ENCODE assay signal across 8 cellular contexts in the genomic region with DNA sequence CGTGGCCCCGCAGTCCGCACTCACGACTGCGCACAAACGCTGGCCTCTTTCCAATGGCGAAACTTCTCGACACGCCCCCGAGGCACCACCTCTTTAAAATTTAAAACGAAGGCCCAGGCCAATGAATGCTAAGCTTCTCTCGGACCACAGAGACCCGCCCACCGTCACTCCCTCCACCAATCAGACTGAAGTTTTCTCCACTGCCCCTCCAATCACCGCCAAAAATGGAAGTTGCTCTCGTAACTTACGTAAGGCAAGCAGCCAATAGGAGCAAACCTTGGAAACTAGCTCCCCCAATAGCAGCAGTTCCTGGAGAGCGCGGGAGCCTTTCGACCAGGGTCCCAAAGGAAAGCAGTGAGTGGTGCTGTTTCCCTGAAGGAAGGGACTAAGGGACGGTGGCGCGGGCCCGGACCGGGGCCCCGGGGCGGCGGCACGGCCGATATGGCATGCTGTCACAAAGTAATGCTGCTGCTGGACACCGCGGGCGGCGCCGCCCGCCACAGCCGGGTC. TPM values are rescaled to one million over a fixed set of nuclear protein-coding genes. Genes with fewer than 3 reads are reported as not detected.
DNase-seq lines count a peak whose midpoint lies in the region; ATAC-seq and TF ChIP-seq lines count a peak whose summit lies in the region.

A gene with protein sequence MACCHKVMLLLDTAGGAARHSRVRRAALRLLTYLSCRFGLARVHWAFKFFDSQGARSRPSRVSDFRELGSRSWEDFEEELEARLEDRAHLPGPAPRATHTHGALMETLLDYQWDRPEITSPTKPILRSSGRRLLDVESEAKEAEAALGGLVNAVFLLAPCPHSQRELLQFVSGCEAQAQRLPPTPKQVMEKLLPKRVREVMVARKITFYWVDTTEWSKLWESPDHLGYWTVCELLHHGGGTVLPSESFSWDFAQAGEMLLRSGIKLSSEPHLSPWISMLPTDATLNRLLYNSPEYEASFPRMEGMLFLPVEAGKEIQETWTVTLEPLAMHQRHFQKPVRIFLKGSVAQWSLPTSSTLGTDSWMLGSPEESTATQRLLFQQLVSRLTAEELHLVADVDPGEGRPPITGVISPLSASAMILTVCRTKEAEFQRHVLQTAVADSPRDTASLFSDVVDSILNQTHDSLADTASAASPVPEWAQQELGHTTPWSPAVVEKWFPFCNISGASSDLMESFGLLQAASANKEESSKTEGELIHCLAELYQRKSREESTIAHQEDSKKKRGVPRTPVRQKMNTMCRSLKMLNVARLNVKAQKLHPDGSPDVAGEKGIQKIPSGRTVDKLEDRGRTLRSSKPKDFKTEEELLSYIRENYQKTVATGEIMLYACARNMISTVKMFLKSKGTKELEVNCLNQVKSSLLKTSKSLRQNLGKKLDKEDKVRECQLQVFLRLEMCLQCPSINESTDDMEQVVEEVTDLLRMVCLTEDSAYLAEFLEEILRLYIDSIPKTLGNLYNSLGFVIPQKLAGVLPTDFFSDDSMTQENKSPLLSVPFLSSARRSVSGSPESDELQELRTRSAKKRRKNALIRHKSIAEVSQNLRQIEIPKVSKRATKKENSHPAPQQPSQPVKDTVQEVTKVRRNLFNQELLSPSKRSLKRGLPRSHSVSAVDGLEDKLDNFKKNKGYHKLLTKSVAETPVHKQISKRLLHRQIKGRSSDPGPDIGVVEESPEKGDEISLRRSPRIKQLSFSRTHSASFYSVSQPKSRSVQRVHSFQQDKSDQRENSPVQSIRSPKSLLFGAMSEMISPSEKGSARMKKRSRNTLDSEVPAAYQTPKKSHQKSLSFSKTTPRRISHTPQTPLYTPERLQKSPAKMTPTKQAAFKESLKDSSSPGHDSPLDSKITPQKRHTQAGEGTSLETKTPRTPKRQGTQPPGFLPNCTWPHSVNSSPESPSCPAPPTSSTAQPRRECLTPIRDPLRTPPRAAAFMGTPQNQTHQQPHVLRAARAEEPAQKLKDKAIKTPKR (N-terminal part only) (plus strand): TSS at position 324 of the 510 bp plus-strand sequence. CDS start 118 bp downstream, at position 442.

- TF ChIP-seq CTCF in PC-3 (conservative IDR thresholded peaks at IDR 0.05; ENCODE audit: low read depth, low read length): no peak

- peaks cover 11% of the 10 kb centered on the region; the same call in 1 of the 2 replicates for H3K4me1 ChIP-seq in PC-3 (ENCODE audit: insufficient read depth, low read length)
- H3K4me1 ChIP-seq in esophagus (ENCODE audit: control insufficient read depth in 2 of 2, insufficient read depth in 2 of 2, low read length in 1 of 2): peaks cover 2 to 3% of the 10 kb centered on the region in 2 donors
- peaks cover 5% of the 10 kb centered on the region for H3K4me1 ChIP-seq in mucosa of stomach (ENCODE audit: control insufficient read depth, insufficient read depth, low read length)

- H3K27ac ChIP-seq in PC-3 (ENCODE audit: low read length) (peak within 1 kb of the TSS; percentile 55), esophagus (ENCODE audit: low read depth in 2 of 2, low read length in 1 of 2) (peak within 1 kb of the TSS; percentile 21 to 61)

- ATAC-seq in GM21717 (IDR thresholded peaks at IDR 0.05; ENCODE audit: unreplicated experiment) (peak; percentile 91), PC-3 (peak; percentile 89)

- POLR2A ChIA-PET in PC-3 (lab: Charles Lee; ENCODE audit: unreplicated experiment): interaction anchor here (1.0 kb wide), 1 partner anchor 88 kb away, joined by 6 read pairs; no protein-coding TSS in a partner anchor

- H3K36me3 ChIP-seq in PC-3 (ENCODE audit: low read depth, low read length) (peaks cover 15% of the 10 kb centered on the region), esophagus (ENCODE audit: control insufficient read depth in 2 of 2, insufficient read depth in 2 of 2, low read length in 1 of 2) (no peaks in the 10 kb centered on the region), mucosa of stomach (ENCODE audit: control insufficient read depth, insufficient read depth, low read length) (no peaks in the 10 kb centered on the region)

- H3K9me2 ChIP-seq in PC-3 (replicated peaks; ENCODE audit: low read length): no peaks in the 10 kb centered on the region

- intact Hi-C loops in PC-3 (cut with micrococcal nuclease): no loop called here

- H3K4me2 ChIP-seq in PC-3 (ENCODE audit: low read length): peak within 1 kb of the TSS; percentile 92

- CTCF ChIA-PET in PC-3 (lab: Charles Lee): interaction anchor here (0.6 kb wide), 2 partner anchors 84 to 134 kb away, joined by 3 to 6 read pairs; no protein-coding TSS in a partner anchor

- H2AFZ ChIP-seq in PC-3 (ENCODE audit: low read length): peak within 1 kb of the TSS; percentile 77

- H4K20me1 ChIP-seq in PC-3 (ENCODE audit: low read length): peaks cover 12% of the 10 kb centered on the region; the same call in 1 of the 2 replicates

- peaks cover 48% of the 10 kb centered on the region for H3K79me2 ChIP-seq in PC-3 (ENCODE audit: low read length)

- H3K9ac ChIP-seq in PC-3 (ENCODE audit: low read length) (peak within 1 kb of the TSS; percentile 96), mucosa of stomach (ENCODE audit: low read length) (peak within 1 kb of the TSS; percentile 6)

- DNase-seq in DMS53 (lab: John Stamatoyannopoulos, UW): peak; percentile 98
- peak; percentile 99 for DNase-seq in Jurkat, Clone E6-1 (ENCODE audit: low read depth, low spot score)
- peak; percentile 99 for DNase-seq in PC-3
- DNase-seq in activated T-cell treated with anti-CD3 and anti-CD28 coated beads for 4 hours: peak; percentile 94
- DNase-seq in stimulated activated CD8-positive, alpha-beta memory T cell treated with anti-CD3 and anti-CD28 coated beads, Interleukin-4, amount 100 ng/mL, for 48 hours: peak; percentile 94

- no TSS peak for BruUV-seq in PC-3 (replicated peaks; lab: Mats Ljungman, UMichigan)

- H3K9me3 ChIP-seq in PC-3 (ENCODE audit: low read length) (no peaks in the 10 kb centered on the region), esophagus (ENCODE audit: control insufficient read depth in 2 of 2, insufficient read depth in 1 of 2, low read depth in 1 of 2, low read length in 1 of 2) (no peaks in the 10 kb centered on the region), mucosa of stomach (ENCODE audit: control insufficient read depth, low read length) (no peaks in the 10 kb centered on the region)

- H3K27me3 ChIP-seq in PC-3 (ENCODE audit: low read length): no peaks in the 10 kb centered on the region
- H3K27me3 ChIP-seq in esophagus (ENCODE audit: control insufficient read depth in 1 of 2, insufficient read depth in 2 of 2, low read length in 2 of 2): peaks cover 0 to 3% of the 10 kb centered on the region in 2 donors
- peaks cover 5% of the 10 kb centered on the region for H3K27me3 ChIP-seq in mucosa of stomach (ENCODE audit: control insufficient read depth, insufficient read depth, low read length)

- H3F3A ChIP-seq in PC-3 (ENCODE audit: low read length, unreplicated experiment): no peaks in the 10 kb centered on the region

- 0% methylated on average over 36 to 37 of the region's 37 CpGs for WGBS in esophagus, 2 donors

- peak within 1 kb of the TSS; percentile 92 for H3K4me3 ChIP-seq in Jurkat, Clone E6-1 (ENCODE audit: low read length)
- H3K4me3 ChIP-seq in PC-3 (ENCODE audit: low read length) (peak within 1 kb of the TSS; percentile 88), esophagus (ENCODE audit: low read depth in 1 of 2, low read length in 2 of 2) (peak within 1 kb of the TSS; percentile 76 to 84), mucosa of stomach (ENCODE audit: low read length) (peak within 1 kb of the TSS; percentile 41)

RNA-seq across cellular contexts. Expression of the gene that starts here (rescaled TPM):
- polyA plus RNA-seq in Jurkat, Clone E6-1 (2012; ENCODE audit: insufficient read depth, insufficient read length): 19.9 TPM
- 14.3 and 18.4 TPM in 2 replicates for total RNA-seq in PC-3 (2014; rRNA removed)
- polyA plus RNA-seq in esophagus: 1 to 10 TPM; 4.4 to 6.6 TPM

Comparison
In these comparisons a context has a peak if more than half of its experiments do, and no peak if none do; other contexts are left out.
1. Peak in every context shown above with its lines: DNase-seq, ATAC-seq, H3K4me3 ChIP-seq and H3K27ac ChIP-seq.
2. H3K4me3 ChIP-seq: peak in every context shown above with its lines; median percentile 92 in Jurkat, Clone E6-1; 88 in PC-3; 80 in esophagus; 41 in mucosa of stomach.